In genomic region chr20:12435254-12435653, GRCh38 we compare ENCODE assay signal across 19 cellular contexts.
DNase-seq lines count a peak whose midpoint lies in the region; ATAC-seq, FAIRE-seq and TF ChIP-seq lines count a peak whose summit lies in the region.
"Had no signal": no experiment of that assay in that cellular context is flagged by ENCODE, and none has a peak within 500 bp of the region (broad histone marks: within the 10 kb centered on the region; RNA-seq: fewer than 3 reads in every experiment).

No MANE protein-coding gene starts in this region.

- peak overlapping the region in 3 of 4 donors; percentile 50 to 67 (median 57) for H3K27ac ChIP-seq in esophagus squamous epithelium
- H3K27ac ChIP-seq in MM.1S (ENCODE audit: low read length) = no peak overlapping the region
- H3K27ac ChIP-seq: BLaER1, GM23248 had no signal

- H3K9me2 ChIP-seq in MM.1S (replicated peaks; ENCODE audit: insufficient read depth, low read length) = no peaks in the 10 kb centered on the region

- H3K27me3 ChIP-seq in esophagus squamous epithelium = no peaks in the 10 kb centered on the region
- no peaks in the 10 kb centered on the region for H3K27me3 ChIP-seq in skeletal muscle satellite cell (ENCODE audit: control insufficient read depth, insufficient read depth, low read length)
- no peaks in the 10 kb centered on the region for H3K27me3 ChIP-seq in MM.1S (replicated peaks; ENCODE audit: insufficient read depth, low read length)
- H3K27me3 ChIP-seq: BLaER1 had no signal

- H3K4me3 ChIP-seq in esophagus squamous epithelium (peak overlapping the region in 1 of 4 donors; percentile 12), skeletal muscle satellite cell (ENCODE audit: low read length) (no peak overlapping the region), MM.1S (ENCODE audit: low read length) (no peak overlapping the region)
- H3K4me3 ChIP-seq: BLaER1, GM23248 had no signal

- DNase-seq in HCEC 1CT (peak; percentile 9), esophagus squamous epithelium (lab: John Stamatoyannopoulos, UW) (no peak), left kidney (ENCODE audit: low read depth, low spot score) (peak; percentile 7), HTR-8/SVneo (ENCODE audit: insufficient read length, low spot score) (no peak), sciatic nerve (ENCODE audit: low spot score) (no peak), MM.1S (no peak)
- DNase-seq: 8988T; AML-193; Caco-2; CD8-positive, alpha-beta memory T cell; DND-41; GDM1; GM23248 had no signal

- H3K79me2 ChIP-seq in MM.1S (ENCODE audit: low read length) = no peaks in the 10 kb centered on the region

- H3K4me2 ChIP-seq in skeletal muscle satellite cell (ENCODE audit: low read length) = peak overlapping the region; percentile 37
- H3K4me2 ChIP-seq in MM.1S (ENCODE audit: low read depth, low read length) = no peak overlapping the region
- H3K4me2 ChIP-seq: BLaER1 had no signal

- no peak for TF ChIP-seq CTCF in esophagus squamous epithelium (IDR thresholded peaks at IDR 0.05)
- no peak for TF ChIP-seq CTCF in MM.1S (IDR thresholded peaks at IDR 0.05; ENCODE audit: low read length)

- H3K9me3 ChIP-seq in esophagus squamous epithelium = no peaks in the 10 kb centered on the region
- no peaks in the 10 kb centered on the region for H3K9me3 ChIP-seq in skeletal muscle satellite cell (replicated peaks; ENCODE audit: low read length)
- no peaks in the 10 kb centered on the region for H3K9me3 ChIP-seq in MM.1S (replicated peaks; ENCODE audit: insufficient read depth, low read length)
- H3K9me3 ChIP-seq: BLaER1, Caco-2 had no signal

- no peak for TF ChIP-seq POLR2A in esophagus squamous epithelium (IDR thresholded peaks at IDR 0.05)

- no peaks in the 10 kb centered on the region for H4K20me1 ChIP-seq in MM.1S (ENCODE audit: insufficient read depth, low read length)
- H4K20me1 ChIP-seq: BLaER1 had no signal

- 37 to 52% methylated on average over 4 of the region's 4 CpGs for WGBS in esophagus squamous epithelium, 2 donors

- H2AFZ ChIP-seq in MM.1S (ENCODE audit: low read length) = no peak overlapping the region
- H2AFZ ChIP-seq: GM23248 had no signal

- intact Hi-C loops in esophagus squamous epithelium (cut with DNase I) (no loop called here), sciatic nerve (cut with DNase I) (no loop called here)

- no peaks in the 10 kb centered on the region for H3F3A ChIP-seq in MM.1S (ENCODE audit: insufficient read depth, low read length)

- no peak for FAIRE-seq in HTR-8/SVneo (lab: Jason Lieb, UNC)
- FAIRE-seq: GM12892, GM19239, H54 had no signal

- H3K36me3 ChIP-seq in esophagus squamous epithelium = no peaks in the 10 kb centered on the region
- no peaks in the 10 kb centered on the region for H3K36me3 ChIP-seq in skeletal muscle satellite cell (ENCODE audit: insufficient read depth, low read length)
- no peaks in the 10 kb centered on the region for H3K36me3 ChIP-seq in MM.1S (replicated peaks; ENCODE audit: insufficient read depth, low read length)
- H3K36me3 ChIP-seq: BLaER1 had no signal

- H3K4me1 ChIP-seq in esophagus squamous epithelium = no peaks in the 10 kb centered on the region
- H3K4me1 ChIP-seq in skeletal muscle satellite cell (ENCODE audit: control insufficient read depth, insufficient read depth, low read length) = peaks cover 14% of the 10 kb centered on the region
- H3K4me1 ChIP-seq in MM.1S (ENCODE audit: low read length) = no peaks in the 10 kb centered on the region
- H3K4me1 ChIP-seq: BLaER1, Caco-2 had no signal

- ATAC-seq in GM21381 (IDR thresholded peaks at IDR 0.05; ENCODE audit: unreplicated experiment) (no peak), sciatic nerve (no peak)

- no peak overlapping the region for H3K9ac ChIP-seq in skeletal muscle satellite cell (ENCODE audit: low read depth, low read length)
- no peak overlapping the region for H3K9ac ChIP-seq in MM.1S (ENCODE audit: low read length)
- H3K9ac ChIP-seq: BLaER1, GM23248 had no signal

Comparison
In these comparisons a context has a peak if more than half of its experiments do, and no peak if none do; other contexts are left out.
1. DNase-seq: peak in HCEC 1CT (single experiment) and left kidney (single experiment); none in esophagus squamous epithelium (single experiment), HTR-8/SVneo (single experiment), sciatic nerve (single experiment) and MM.1S (single experiment).